23 cellular contexts compared by ENCODE assay signal in genomic region chr15:31247404-31247803, GRCh38.
A peak's percentile ranks its signal among the peaks of the same experiment; 100 is the strongest.
DNase-seq lines count a peak whose midpoint lies in the region; ATAC-seq and TF ChIP-seq lines count a peak whose summit lies in the region.
"Had no signal": no experiment of that assay in that cellular context is flagged by ENCODE, and none has a peak within 500 bp of the region (broad histone marks: within the 10 kb centered on the region; RNA-seq: fewer than 3 reads in every experiment).

No MANE protein-coding gene starts in this region.

- no peak overlapping the region for H2AFZ ChIP-seq in GM23338

- ATAC-seq in GM23338, result peak; percentile 72

- 92 to 95% methylated on average over 12 to 13 of the region's 13 CpGs for WGBS in endodermal cell (ENCODE audit: insufficient coverage in 1 of 2, insufficient read length in 1 of 2), 2 experiments

- H3K79me2 ChIP-seq in GM23338 (replicated peaks; ENCODE audit: insufficient read depth), result no peaks in the 10 kb centered on the region

- H3K9me3 Mint-ChIP-seq in GM23338, result no peaks in the 10 kb centered on the region
- H3K9me3 Mint-ChIP-seq in endodermal cell, result no peaks in the 10 kb centered on the region
- H3K9me3 Mint-ChIP-seq: CD8-positive, alpha-beta memory T cell; HFFc6 had no signal

- H3K36me3 ChIP-seq in GM23338 (ENCODE audit: insufficient read depth) (no peaks in the 10 kb centered on the region), WERI-Rb-1 (no peaks in the 10 kb centered on the region), endodermal cell (ENCODE audit: control insufficient read depth, insufficient read depth, low read length) (no peaks in the 10 kb centered on the region)

- DNase-seq in GM23338 (ENCODE audit: low spot score) (peak; percentile 39), WERI-Rb-1 (no peak), endodermal cell (no peak), posterior vena cava (ENCODE audit: low spot score) (peak; percentile 32), COLO829 (ENCODE audit: low spot score) (no peak), inferior parietal cortex (ENCODE audit: extremely low spot score) (no peak), germinal center (ENCODE audit: low spot score) (no peak)
- DNase-seq in stimulated activated CD8-positive, alpha-beta memory T cell treated with anti-CD3 and anti-CD28 coated beads, Interleukin-4, amount 100 ng/mL, for 48 hours, result no peak
- DNase-seq: AML-193; C1 segment of cervical spinal cord; CD8-positive, alpha-beta memory T cell; DMS53; GDM1; HFFc6; Kasumi-1; NCI-H1417; NCI-H1694 treated with DMSO at 0.1 percent for 48 hours; NCI-H2081 treated with DMSO at 0.1 percent for 48 hours; NCI-H2171 treated with DMSO at 0.1 percent for 48 hours; NCI-H524 treated with DMSO at 0.1 percent for 48 hours; NCI-H82; SHP77 treated with DMSO at 0.1 percent for 48 hours; SK-N-SH had no signal

- H3K27ac Mint-ChIP-seq in GM23338 (no peak overlapping the region), endodermal cell (no peak overlapping the region)
- H3K27ac Mint-ChIP-seq: CD8-positive, alpha-beta memory T cell; HFFc6 had no signal

- intact Hi-C loops in posterior vena cava (cut with DNase I), result no loop called here

- H3K27me3 Mint-ChIP-seq in GM23338 (ENCODE audit: insufficient read depth, low read depth, poor library complexity), result peaks cover 8% of the 10 kb centered on the region
- peaks cover 22% of the 10 kb centered on the region for H3K27me3 Mint-ChIP-seq in endodermal cell (ENCODE audit: insufficient read depth)
- H3K27me3 Mint-ChIP-seq: CD8-positive, alpha-beta memory T cell had no signal

- no peak overlapping the region for H3K4me3 ChIP-seq in GM23338
- H3K4me3 ChIP-seq in WERI-Rb-1 (ENCODE audit: low read depth, low read length), result no peak overlapping the region
- H3K4me3 ChIP-seq in endodermal cell (ENCODE audit: low read length), result no peak overlapping the region

- H3K9ac ChIP-seq in endodermal cell (ENCODE audit: extremely low read depth, low read length, poor library complexity, severe bottlenecking), result no peak overlapping the region
- H3K9ac ChIP-seq: SK-N-SH had no signal

- TF ChIP-seq CTCF in GM23338 (conservative IDR thresholded peaks at IDR 0.05; ENCODE audit: low read depth in 2 of 2), result peak in 1 of 2 experiments; percentile 9; a peak in 1 of 4 replicates
- TF ChIP-seq CTCF in WERI-Rb-1 (IDR thresholded peaks at IDR 0.05; ENCODE audit: low read depth, low read length), result 0 out of 2 replicates have a peak, but pooled peaks have one; percentile 17
- TF ChIP-seq CTCF in endodermal cell (conservative IDR thresholded peaks at IDR 0.05), result peak; percentile 31

- H3K4me1 ChIP-seq in GM23338 (ENCODE audit: insufficient read depth), result no peaks in the 10 kb centered on the region
- H3K4me1 ChIP-seq in endodermal cell (ENCODE audit: control insufficient read depth, insufficient read depth, low read length), result no peaks in the 10 kb centered on the region

- H3K4me3 Mint-ChIP-seq in GM23338 (no peak overlapping the region), endodermal cell (no peak overlapping the region)
- H3K4me3 Mint-ChIP-seq: CD8-positive, alpha-beta memory T cell; HFFc6 had no signal

- H3K36me3 Mint-ChIP-seq in GM23338 (ENCODE audit: low read depth) (no peaks in the 10 kb centered on the region), endodermal cell (ENCODE audit: low read depth) (no peaks in the 10 kb centered on the region)
- H3K36me3 Mint-ChIP-seq: CD8-positive, alpha-beta memory T cell had no signal

- 0 out of 2 replicates have a peak, but pooled peaks cover 3% of the 10 kb centered on the region for H3K9me2 ChIP-seq in GM23338 (ENCODE audit: insufficient read depth)
- H3K9me2 ChIP-seq: SK-N-SH had no signal

- no peaks in the 10 kb centered on the region for H3K4me1 Mint-ChIP-seq in GM23338
- no peaks in the 10 kb centered on the region for H3K4me1 Mint-ChIP-seq in endodermal cell

- H3K4me2 ChIP-seq in GM23338, result no peak overlapping the region
- H3K4me2 ChIP-seq: SK-N-SH had no signal

- H3K9me3 ChIP-seq in WERI-Rb-1 (ENCODE audit: severe bottlenecking) (no peaks in the 10 kb centered on the region), endodermal cell (ENCODE audit: control insufficient read depth, low read length) (no peaks in the 10 kb centered on the region)
- H3K9me3 ChIP-seq: SK-N-SH had no signal

- no peak overlapping the region for H3K27ac ChIP-seq in GM23338 (ENCODE audit: low read depth)
- H3K27ac ChIP-seq in WERI-Rb-1, result no peak overlapping the region
- H3K27ac ChIP-seq in endodermal cell (ENCODE audit: low read depth, low read length), result no peak overlapping the region

- H3K27me3 ChIP-seq in GM23338 (ENCODE audit: insufficient read depth) (no peaks in the 10 kb centered on the region), WERI-Rb-1 (ENCODE audit: insufficient read depth, low read depth, severe bottlenecking) (no peaks in the 10 kb centered on the region), endodermal cell (ENCODE audit: control insufficient read depth, insufficient read depth, low read length, poor library complexity, severe bottlenecking) (peaks cover 26% of the 10 kb centered on the region)

- H3F3A ChIP-seq in GM23338 (replicated peaks; ENCODE audit: low read depth), result no peaks in the 10 kb centered on the region

- H4K20me1 ChIP-seq in GM23338 (replicated peaks; ENCODE audit: insufficient read depth), result no peaks in the 10 kb centered on the region

TF ChIP-seq in GM23338, 12 proteins besides CTCF, POLR2A, EP300 and RAD21:
- no peak for TF ChIP-seq ZNF331 (CRISPR knock-in tag; IDR thresholded peaks at IDR 0.05; ENCODE audit: low read depth)
- TF ChIP-seq, protein P1, sequence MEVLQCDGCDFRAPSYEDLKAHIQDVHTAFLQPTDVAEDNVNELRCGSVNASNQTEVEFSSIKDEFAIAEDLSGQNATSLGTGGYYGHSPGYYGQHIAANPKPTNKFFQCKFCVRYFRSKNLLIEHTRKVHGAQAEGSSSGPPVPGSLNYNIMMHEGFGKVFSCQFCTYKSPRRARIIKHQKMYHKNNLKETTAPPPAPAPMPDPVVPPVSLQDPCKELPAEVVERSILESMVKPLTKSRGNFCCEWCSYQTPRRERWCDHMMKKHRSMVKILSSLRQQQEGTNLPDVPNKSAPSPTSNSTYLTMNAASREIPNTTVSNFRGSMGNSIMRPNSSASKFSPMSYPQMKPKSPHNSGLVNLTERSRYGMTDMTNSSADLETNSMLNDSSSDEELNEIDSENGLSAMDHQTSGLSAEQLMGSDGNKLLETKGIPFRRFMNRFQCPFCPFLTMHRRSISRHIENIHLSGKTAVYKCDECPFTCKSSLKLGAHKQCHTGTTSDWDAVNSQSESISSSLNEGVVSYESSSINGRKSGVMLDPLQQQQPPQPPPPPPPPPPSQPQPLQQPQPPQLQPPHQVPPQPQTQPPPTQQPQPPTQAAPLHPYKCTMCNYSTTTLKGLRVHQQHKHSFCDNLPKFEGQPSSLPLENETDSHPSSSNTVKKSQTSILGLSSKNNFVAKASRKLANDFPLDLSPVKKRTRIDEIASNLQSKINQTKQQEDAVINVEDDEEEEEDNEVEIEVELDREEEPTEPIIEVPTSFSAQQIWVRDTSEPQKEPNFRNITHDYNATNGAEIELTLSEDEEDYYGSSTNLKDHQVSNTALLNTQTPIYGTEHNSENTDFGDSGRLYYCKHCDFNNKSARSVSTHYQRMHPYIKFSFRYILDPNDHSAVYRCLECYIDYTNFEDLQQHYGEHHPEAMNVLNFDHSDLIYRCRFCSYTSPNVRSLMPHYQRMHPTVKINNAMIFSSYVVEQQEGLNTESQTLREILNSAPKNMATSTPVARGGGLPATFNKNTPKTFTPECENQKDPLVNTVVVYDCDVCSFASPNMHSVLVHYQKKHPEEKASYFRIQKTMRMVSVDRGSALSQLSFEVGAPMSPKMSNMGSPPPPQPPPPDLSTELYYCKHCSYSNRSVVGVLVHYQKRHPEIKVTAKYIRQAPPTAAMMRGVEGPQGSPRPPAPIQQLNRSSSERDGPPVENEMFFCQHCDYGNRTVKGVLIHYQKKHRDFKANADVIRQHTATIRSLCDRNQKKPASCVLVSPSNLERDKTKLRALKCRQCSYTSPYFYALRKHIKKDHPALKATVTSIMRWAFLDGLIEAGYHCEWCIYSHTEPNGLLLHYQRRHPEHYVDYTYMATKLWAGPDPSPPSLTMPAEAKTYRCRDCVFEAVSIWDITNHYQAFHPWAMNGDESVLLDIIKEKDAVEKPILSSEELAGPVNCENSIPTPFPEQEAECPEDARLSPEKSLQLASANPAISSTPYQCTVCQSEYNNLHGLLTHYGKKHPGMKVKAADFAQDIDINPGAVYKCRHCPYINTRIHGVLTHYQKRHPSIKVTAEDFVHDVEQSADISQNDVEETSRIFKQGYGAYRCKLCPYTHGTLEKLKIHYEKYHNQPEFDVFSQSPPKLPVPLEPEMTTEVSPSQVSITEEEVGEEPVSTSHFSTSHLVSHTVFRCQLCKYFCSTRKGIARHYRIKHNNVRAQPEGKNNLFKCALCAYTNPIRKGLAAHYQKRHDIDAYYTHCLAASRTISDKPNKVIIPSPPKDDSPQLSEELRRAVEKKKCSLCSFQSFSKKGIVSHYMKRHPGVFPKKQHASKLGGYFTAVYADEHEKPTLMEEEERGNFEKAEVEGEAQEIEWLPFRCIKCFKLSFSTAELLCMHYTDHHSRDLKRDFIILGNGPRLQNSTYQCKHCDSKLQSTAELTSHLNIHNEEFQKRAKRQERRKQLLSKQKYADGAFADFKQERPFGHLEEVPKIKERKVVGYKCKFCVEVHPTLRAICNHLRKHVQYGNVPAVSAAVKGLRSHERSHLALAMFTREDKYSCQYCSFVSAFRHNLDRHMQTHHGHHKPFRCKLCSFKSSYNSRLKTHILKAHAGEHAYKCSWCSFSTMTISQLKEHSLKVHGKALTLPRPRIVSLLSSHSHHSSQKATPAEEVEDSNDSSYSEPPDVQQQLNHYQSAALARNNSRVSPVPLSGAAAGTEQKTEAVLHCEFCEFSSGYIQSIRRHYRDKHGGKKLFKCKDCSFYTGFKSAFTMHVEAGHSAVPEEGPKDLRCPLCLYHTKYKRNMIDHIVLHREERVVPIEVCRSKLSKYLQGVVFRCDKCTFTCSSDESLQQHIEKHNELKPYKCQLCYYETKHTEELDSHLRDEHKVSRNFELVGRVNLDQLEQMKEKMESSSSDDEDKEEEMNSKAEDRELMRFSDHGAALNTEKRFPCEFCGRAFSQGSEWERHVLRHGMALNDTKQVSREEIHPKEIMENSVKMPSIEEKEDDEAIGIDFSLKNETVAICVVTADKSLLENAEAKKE (CRISPR knock-in tag; IDR thresholded peaks at IDR 0.05), result no peak
TF ChIP-seq in GM23338: peak in this region for 0.

Comparison
In these comparisons a context has a peak if more than half of its experiments do, and no peak if none do; other contexts are left out.
1. DNase-seq: peak in GM23338 (single experiment) and posterior vena cava (single experiment); none in WERI-Rb-1 (single experiment), endodermal cell (single experiment), stimulated activated CD8-positive, alpha-beta memory T cell treated with anti-CD3 and anti-CD28 coated beads, Interleukin-4, amount 100 ng/mL, for 48 hours (single experiment), COLO829 (single experiment), inferior parietal cortex (single experiment) and germinal center (single experiment).